In the genomic region with DNA sequence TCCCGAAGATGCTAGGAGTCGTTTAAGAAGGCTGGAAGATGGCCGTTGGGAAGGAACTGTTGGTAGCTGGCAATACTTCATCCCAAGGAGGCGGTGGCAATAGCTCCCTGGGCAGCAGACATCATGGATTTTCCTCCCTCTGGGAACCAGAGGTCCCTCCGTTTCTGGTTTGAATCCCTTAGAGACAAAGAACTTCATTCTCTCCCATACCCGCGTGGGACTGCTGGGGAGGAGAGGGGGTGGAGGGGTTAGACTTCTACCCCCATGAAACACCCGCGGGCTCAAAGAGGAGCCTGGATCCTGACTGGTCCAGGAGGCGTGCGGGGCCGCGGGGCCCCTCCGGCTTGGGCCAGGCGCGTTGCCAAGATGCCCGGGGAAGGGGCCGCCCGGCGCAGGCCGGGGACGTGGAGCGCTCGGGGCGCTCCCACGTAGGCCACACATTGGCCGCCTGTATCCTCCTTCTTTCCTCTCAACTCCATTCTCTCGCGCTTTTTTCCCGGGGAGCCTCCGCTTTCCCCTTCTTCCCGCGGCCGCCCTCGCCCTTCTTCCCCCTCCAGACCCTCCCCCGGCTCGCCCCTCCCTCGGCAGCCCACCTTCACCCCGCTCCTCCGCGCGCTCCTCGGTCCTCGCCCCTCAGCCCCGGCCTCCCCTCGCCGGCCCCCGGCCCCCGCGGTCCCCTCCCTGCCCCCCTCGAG, we compare ENCODE assay signal across 8 cellular contexts. TPM values are rescaled to one million over a fixed set of nuclear protein-coding genes. Genes with fewer than 3 reads are reported as not detected.
A peak's percentile ranks its signal among the peaks of the same experiment; 100 is the strongest.
DNase-seq lines count a peak whose midpoint lies in the region; ATAC-seq and TF ChIP-seq lines count a peak whose summit lies in the region.

No MANE protein-coding gene starts in this region.

- peak overlapping the region; percentile 93 for H3K9ac ChIP-seq in Karpas-422 (ENCODE audit: low read length)

- H3K9me3 ChIP-seq in Karpas-422 (ENCODE audit: low read length), result no peaks in the 10 kb centered on the region

- peak overlapping the region; percentile 76 for H3K27ac Mint-ChIP-seq in activated CD8-positive, alpha-beta T cell treated with anti-CD3 and anti-CD28 coated beads for 36 hours
- peak overlapping the region; percentile 83 to 85 for H3K27ac Mint-ChIP-seq in natural killer cell

- H3K4me2 ChIP-seq in Karpas-422 (ENCODE audit: low read depth, low read length, poor library complexity, severe bottlenecking), result peak overlapping the region; percentile 87

- peak; percentile 45 for ATAC-seq in activated CD8-positive, alpha-beta T cell treated with anti-CD3 and anti-CD28 coated beads for 36 hours
- ATAC-seq in natural killer cell, result peak; percentile 22 to 32 (median 26)

- peaks cover 31% of the 10 kb centered on the region for H3K4me1 Mint-ChIP-seq in activated CD8-positive, alpha-beta T cell treated with anti-CD3 and anti-CD28 coated beads for 36 hours (ENCODE audit: low read depth)
- H3K4me1 Mint-ChIP-seq in natural killer cell, result peaks cover 38 to 40% of the 10 kb centered on the region in 2 donors

- peaks cover 46% of the 10 kb centered on the region for H3K79me2 ChIP-seq in Karpas-422 (ENCODE audit: low read length)

- peaks cover 5% of the 10 kb centered on the region; the same call in 1 of the 2 replicates for H3K36me3 ChIP-seq in Karpas-422 (ENCODE audit: insufficient read depth, low read length)

- no peaks in the 10 kb centered on the region for H3K27me3 ChIP-seq in Karpas-422 (ENCODE audit: low read length)

- H3K4me3 ChIP-seq in Karpas-422 (ENCODE audit: low read length), result peak overlapping the region; percentile 94

- H3K36me3 Mint-ChIP-seq in activated CD8-positive, alpha-beta T cell treated with anti-CD3 and anti-CD28 coated beads for 36 hours (ENCODE audit: low read depth), result peaks cover 24% of the 10 kb centered on the region
- no peaks in the 10 kb centered on the region for H3K36me3 Mint-ChIP-seq in natural killer cell

- DNase-seq in activated effector memory CD4-positive, alpha-beta T cell treated with anti-CD3 and anti-CD28 coated beads, Interleukin-2, amount 50 U/mL, for 16 hours, result peak; percentile 76
- DNase-seq in activated effector memory CD4-positive, alpha-beta T cell treated with Interleukin-2 at 50 U/mL for 16 hours, result no peak
- DNase-seq in Karpas-422 (peak; percentile 69), fibroblast of gingiva (ENCODE audit: low read depth) (peak; percentile 44), natural killer cell (no peak), GM19240 (ENCODE audit: insufficient read length, low spot score) (no peak), activated gamma-delta T cell (lab: John Stamatoyannopoulos, UW) (no peak)
- peak; percentile 43 for DNase-seq in activated CD8-positive, alpha-beta T cell treated with anti-CD3 and anti-CD28 coated beads for 36 hours

- no peaks in the 10 kb centered on the region for H3K9me3 Mint-ChIP-seq in activated CD8-positive, alpha-beta T cell treated with anti-CD3 and anti-CD28 coated beads for 36 hours
- no peaks in the 10 kb centered on the region for H3K9me3 Mint-ChIP-seq in natural killer cell

- H2AFZ ChIP-seq in Karpas-422 (ENCODE audit: low read length), result peak overlapping the region; percentile 18; the same call in 1 of the 2 replicates

- CTCF ChIA-PET in activated CD8-positive, alpha-beta T cell treated with anti-CD3 and anti-CD28 coated beads for 36 hours (lab: Charles Lee), result interaction anchor here (0.8 to 8.3 kb wide), 4 partner anchors 10 to 70 kb away, joined by 4 to 80 read pairs (median 4); no protein-coding TSS in a partner anchor

- peak overlapping the region; percentile 93 for H3K4me3 Mint-ChIP-seq in activated CD8-positive, alpha-beta T cell treated with anti-CD3 and anti-CD28 coated beads for 36 hours
- peak overlapping the region; percentile 89 for H3K4me3 Mint-ChIP-seq in natural killer cell

- peaks cover 23% of the 10 kb centered on the region for H3K4me1 ChIP-seq in Karpas-422 (ENCODE audit: low read length)

- intact Hi-C loops in activated CD8-positive, alpha-beta T cell treated with anti-CD3 and anti-CD28 coated beads for 36 hours (cut with micrococcal nuclease), result no loop called here
- intact Hi-C loops in natural killer cell (cut with micrococcal nuclease), result no loop called here

- no peaks in the 10 kb centered on the region for H3K27me3 Mint-ChIP-seq in activated CD8-positive, alpha-beta T cell treated with anti-CD3 and anti-CD28 coated beads for 36 hours
- no peaks in the 10 kb centered on the region for H3K27me3 Mint-ChIP-seq in natural killer cell (ENCODE audit: low read depth in 2 of 2)

- TF ChIP-seq CTCF in activated CD8-positive, alpha-beta T cell treated with anti-CD3 and anti-CD28 coated beads for 36 hours (IDR thresholded peaks at IDR 0.05), result no peak
- TF ChIP-seq CTCF in natural killer cell (IDR thresholded peaks at IDR 0.05), result no peak

- H3K27ac ChIP-seq in Karpas-422 (ENCODE audit: low read length), result peak overlapping the region; percentile 50

- peaks cover 4% of the 10 kb centered on the region; the same call in 1 of the 2 replicates for H4K20me1 ChIP-seq in Karpas-422 (ENCODE audit: insufficient read depth, low read depth, low read length)

- POLR2A ChIA-PET in activated CD8-positive, alpha-beta T cell treated with anti-CD3 and anti-CD28 coated beads for 36 hours (lab: Charles Lee), result interaction anchor here (0.6 to 5.3 kb wide), 11 partner anchors 8 to 130 kb away, joined by 3 to 50 read pairs (median 4); partner anchors contain the start of genes CASC3 and WIPF2

- H3K9me2 ChIP-seq in Karpas-422 (replicated peaks; ENCODE audit: insufficient read depth, low read length), result no peaks in the 10 kb centered on the region

RNA-seq across cellular contexts. Expression of gene MSL1, which starts 0.4 kb away (rescaled TPM):
- 48.6 and 53.2 TPM in 2 replicates for total RNA-seq in Karpas-422 (2014; rRNA removed; shearing (Covaris generic); ENCODE audit: low replicate concordance)
- total RNA-seq in activated CD8-positive, alpha-beta T cell treated with anti-CD3 and anti-CD28 coated beads for 36 hours, result 10 to 100 TPM; 69.0 to 70.1 TPM
- 100 to 1,000 TPM in 2 of 3 donors, 10 to 100 TPM in 1; 99.0 to 124 (median 110) TPM for total RNA-seq in natural killer cell

RNA-seq across cellular contexts. Expression of gene CASC3, which starts 19.0 kb away (rescaled TPM):
- total RNA-seq in Karpas-422 (2014; rRNA removed; shearing (Covaris generic); ENCODE audit: low replicate concordance), result 37.4 and 74.5 TPM in 2 replicates
- total RNA-seq in activated CD8-positive, alpha-beta T cell treated with anti-CD3 and anti-CD28 coated beads for 36 hours, result 10 to 100 TPM; 75.1 to 75.6 TPM
- 100 to 1,000 TPM; 178 to 213 (median 187) TPM for total RNA-seq in natural killer cell

RNA-seq across cellular contexts. Expression of gene NR1D1, which starts 20.9 kb away (rescaled TPM):
- total RNA-seq in Karpas-422 (2014; rRNA removed; shearing (Covaris generic); ENCODE audit: low replicate concordance), result 0.65 and 0.67 TPM in 2 replicates
- total RNA-seq in activated CD8-positive, alpha-beta T cell treated with anti-CD3 and anti-CD28 coated beads for 36 hours, result 1 to 10 TPM; 6.0 to 6.5 TPM
- 10 to 100 TPM in 1 of 3 donors, 1 to 10 TPM in 2; 8.8 to 10.1 (median 9.9) TPM for total RNA-seq in natural killer cell

RNA-seq across cellular contexts. Expression of gene RAPGEFL1, which starts 55.9 kb away (rescaled TPM):
- 5.6 and 8.9 TPM in 2 replicates for total RNA-seq in Karpas-422 (2014; rRNA removed; shearing (Covaris generic); ENCODE audit: low replicate concordance)
- total RNA-seq in activated CD8-positive, alpha-beta T cell treated with anti-CD3 and anti-CD28 coated beads for 36 hours, result 1 to 10 TPM; 3.8 to 5.4 TPM
- 1 to 10 TPM; 4.7 to 9.0 (median 6.7) TPM for total RNA-seq in natural killer cell

RNA-seq across cellular contexts. Expression of gene THRA, which starts 58.6 kb away (rescaled TPM):
- 1.7 and 2.5 TPM in 2 replicates for total RNA-seq in Karpas-422 (2014; rRNA removed; shearing (Covaris generic); ENCODE audit: low replicate concordance)
- total RNA-seq in activated CD8-positive, alpha-beta T cell treated with anti-CD3 and anti-CD28 coated beads for 36 hours, result 10 to 100 TPM; 11.1 to 13.8 TPM
- total RNA-seq in natural killer cell, result 10 to 100 TPM; 40.8 to 55.7 (median 42.3) TPM

Comparison
In these comparisons a context has a peak if more than half of its experiments do, and no peak if none do; other contexts are left out.
1. DNase-seq: peak in activated effector memory CD4-positive, alpha-beta T cell treated with anti-CD3 and anti-CD28 coated beads, Interleukin-2, amount 50 U/mL, for 16 hours (single experiment), Karpas-422 (single experiment), activated CD8-positive, alpha-beta T cell treated with anti-CD3 and anti-CD28 coated beads for 36 hours (single experiment) and fibroblast of gingiva (single experiment); none in activated effector memory CD4-positive, alpha-beta T cell treated with Interleukin-2 at 50 U/mL for 16 hours (single experiment), natural killer cell (single experiment), GM19240 (single experiment) and activated gamma-delta T cell (single experiment).